ENCODE assay signal across 8 cellular contexts in genomic region chr4:1351854-1352633, GRCh38. TPM values are rescaled to one million over a fixed set of nuclear protein-coding genes. Genes with fewer than 3 reads are reported as not detected.
A peak's percentile ranks its signal among the peaks of the same experiment; 100 is the strongest.
DNase-seq lines count a peak whose midpoint lies in the region; ATAC-seq, FAIRE-seq and TF ChIP-seq lines count a peak whose summit lies in the region.

No MANE protein-coding gene starts in this region.

- H3K4me3 ChIP-seq in KMS-11 (IDR thresholded peaks at IDR 0.05; ENCODE audit: insufficient read depth, low read depth, low read length) (no peak overlapping the region), gastroesophageal sphincter (no peak overlapping the region), pancreas (no peak overlapping the region), thyroid gland (replicated peaks in 1 of 3) (no peak overlapping the region)

- H3K27me3 ChIP-seq in KMS-11 (ENCODE audit: insufficient read depth, low read depth) (no peaks in the 10 kb centered on the region), gastroesophageal sphincter (no peaks in the 10 kb centered on the region), pancreas (no peaks in the 10 kb centered on the region), thyroid gland (no peaks in the 10 kb centered on the region)

- TF ChIP-seq EP300 in gastroesophageal sphincter (IDR thresholded peaks at IDR 0.05), result no peak

- H3K36me3 ChIP-seq in KMS-11 (ENCODE audit: insufficient read depth) (no peaks in the 10 kb centered on the region), gastroesophageal sphincter (peaks cover 0 to 61% of the 10 kb centered on the region in 2 donors), pancreas (peaks cover 0 to 8% (median 0%) of the 10 kb centered on the region in 3 donors), thyroid gland (peaks cover 8 to 15% of the 10 kb centered on the region in 2 donors)

- H3K79me2 ChIP-seq in KMS-11 (ENCODE audit: insufficient read depth, low read depth), result no peaks in the 10 kb centered on the region

- no peaks in the 10 kb centered on the region for H4K20me1 ChIP-seq in KMS-11 (ENCODE audit: insufficient read depth)

- DNase-seq in EH (ENCODE audit: low read depth) (peak; percentile 72), SK-N-DZ (ENCODE audit: low spot score) (peak; percentile 65), activated gamma-delta T cell treated with Interleukin-2 at 50 U/mL for 16 hours (peak; percentile 91), pancreas (peak; percentile 75 to 99 (median 91)), thyroid gland (peak; percentile 87)

- H3K9me3 ChIP-seq in gastroesophageal sphincter (no peaks in the 10 kb centered on the region), pancreas (no peaks in the 10 kb centered on the region), thyroid gland (no peaks in the 10 kb centered on the region)

- no peak overlapping the region for H3K4me2 ChIP-seq in KMS-11

- no peak overlapping the region for H3K9ac ChIP-seq in KMS-11

- 1 to 10% methylated on average over 3 to 11 of the region's 26 CpGs for WGBS in gastroesophageal sphincter (ENCODE audit: low coverage in 1 of 2), 2 donors
- WGBS in pancreas, 2 donors, result 35 to 39% methylated on average over 26 of the region's 26 CpGs
- 42 to 55% methylated on average over 12 to 22 of the region's 26 CpGs for WGBS in thyroid gland, 2 donors

- H3K27ac ChIP-seq in KMS-11, result no peak overlapping the region
- peak overlapping the region in 2 of 4 donors; percentile 19 to 60 for H3K27ac ChIP-seq in gastroesophageal sphincter
- H3K27ac ChIP-seq in pancreas, result no peak overlapping the region
- H3K27ac ChIP-seq in thyroid gland, result no peak overlapping the region

- no peak for FAIRE-seq in pancreas (lab: Jason Lieb, UNC)

- no peak overlapping the region for H2AFZ ChIP-seq in KMS-11 (ENCODE audit: low read depth)

- TF ChIP-seq CTCF in KMS-11 (conservative IDR thresholded peaks at IDR 0.05; ENCODE audit: low read depth, low read length), result 0 out of 2 replicates have a peak, but pooled peaks have one; percentile 21
- TF ChIP-seq CTCF in gastroesophageal sphincter (IDR thresholded peaks at IDR 0.05), result peak in 3 of 4 experiments; percentile 87 to 96 (median 90)
- TF ChIP-seq CTCF in pancreas (IDR thresholded peaks at IDR 0.05), result peak; percentile 88 to 98 (median 96)
- TF ChIP-seq CTCF in thyroid gland (IDR thresholded peaks at IDR 0.05), result peak; percentile 82 to 95 (median 88)

- TF ChIP-seq POLR2A in gastroesophageal sphincter (IDR thresholded peaks at IDR 0.05), result no peak
- TF ChIP-seq POLR2A in thyroid gland (IDR thresholded peaks at IDR 0.05), result no peak

- peak; percentile 22 for ATAC-seq in gastroesophageal sphincter
- peak; percentile 30 to 61 (median 56) for ATAC-seq in pancreas
- no peak for ATAC-seq in GM19452 (IDR thresholded peaks at IDR 0.05; ENCODE audit: unreplicated experiment)

- H3K4me1 ChIP-seq in KMS-11 (ENCODE audit: low read depth, poor library complexity, severe bottlenecking), result no peaks in the 10 kb centered on the region
- peaks cover 0 to 48% (median 22%) of the 10 kb centered on the region in 3 donors for H3K4me1 ChIP-seq in gastroesophageal sphincter
- H3K4me1 ChIP-seq in pancreas, result peaks cover 7 to 13% (median 8%) of the 10 kb centered on the region in 3 donors
- peaks cover 8 to 16% of the 10 kb centered on the region in 2 donors for H3K4me1 ChIP-seq in thyroid gland

- intact Hi-C loops in pancreas (cut with DNase I) (loop anchor here in 2 of 3 donors (5.0 to 10.0 kb wide), 3 partner anchors 160 to 280 kb away; no protein-coding TSS in a partner anchor), thyroid gland (cut with DNase I) (loop anchor here (5.0 to 10.0 kb wide), 4 partner anchors 187 to 373 kb away; partner anchors contain the start of genes TACC3 and TMEM129)

RNA-seq across cellular contexts. Expression of gene UVSSA, which starts 5.0 kb away (rescaled TPM):
- 2.6 and 3.3 TPM in 2 replicates for polyA plus RNA-seq in SK-N-DZ (2014; cell fraction: cytosol; rRNA removed)
- 30.7 and 37.5 TPM in 2 replicates for polyA plus RNA-seq in SK-N-DZ (2014; cell fraction: nucleus; rRNA removed)
- total RNA-seq in gastroesophageal sphincter (10 to 100 TPM in 2 of 4 donors, 1 to 10 TPM in 2; 3.1 to 24.1 (median 9.9) TPM), pancreas (10 to 100 TPM in 5 of 6 donors, 1 to 10 TPM in 1; 9.2 to 24.7 (median 12.4) TPM), thyroid gland (10 to 100 TPM; 16.7 to 38.7 (median 27.7) TPM)
- 10 to 100 TPM; 19.5 to 30.9 TPM for polyA plus RNA-seq in pancreas

RNA-seq across cellular contexts. Expression of gene NKX1-1, which starts 54.2 kb away (rescaled TPM):
- polyA plus RNA-seq in SK-N-DZ (2014; cell fraction: cytosol; rRNA removed), result not detected in 2 replicates
- polyA plus RNA-seq in SK-N-DZ (2014; cell fraction: nucleus; rRNA removed), result not detected in 2 replicates
- total RNA-seq in gastroesophageal sphincter (not detected), pancreas (not detected), thyroid gland (not detected)
- polyA plus RNA-seq in pancreas, result not detected

Comparison
In these comparisons a context has a peak if more than half of its experiments do, and no peak if none do; other contexts are left out.
1. CTCF ChIP-seq: peak in every context shown above with its lines; median percentile 96 in pancreas; 90 in gastroesophageal sphincter; 88 in thyroid gland; 21 in KMS-11.